Comparison of ENCODE assay signal across 11 cellular contexts in genomic region chr10:72277340-72277995, GRCh38. TPM values are rescaled to one million over a fixed set of nuclear protein-coding genes. Genes with fewer than 3 reads are reported as not detected.
A peak's percentile ranks its signal among the peaks of the same experiment; 100 is the strongest.
DNase-seq lines count a peak whose midpoint lies in the region; ATAC-seq and TF ChIP-seq lines count a peak whose summit lies in the region.
"Had no signal": no experiment of that assay in that cellular context is flagged by ENCODE, and none has a peak within 500 bp of the region (broad histone marks: within the 10 kb centered on the region; RNA-seq: fewer than 3 reads in every experiment).

No MANE protein-coding gene starts in this region.

- peaks cover 38% of the 10 kb centered on the region for H3K4me1 ChIP-seq in CD4-positive, alpha-beta memory T cell (ENCODE audit: insufficient read depth, low read length)
- H3K4me1 ChIP-seq in RWPE2 (ENCODE audit: insufficient read depth, poor library complexity, severe bottlenecking) (peaks cover 2% of the 10 kb centered on the region), trophoblast cell (ENCODE audit: control insufficient read depth in 1 of 2, insufficient read depth in 2 of 2, low read length in 2 of 2) (peaks cover 14 to 18% of the 10 kb centered on the region in 2 experiments)

- H3K27me3 Mint-ChIP-seq in CD4-positive, alpha-beta memory T cell: no peaks in the 10 kb centered on the region

- H2AFZ ChIP-seq in trophoblast cell (ENCODE audit: insufficient read depth, low read length, poor library complexity): no peak overlapping the region

- peak overlapping the region in 1 of 2 donors; percentile 100 for H3K4me3 ChIP-seq in CD4-positive, alpha-beta memory T cell (ENCODE audit: low read length in 2 of 2)
- H3K4me3 ChIP-seq in RWPE2 (ENCODE audit: severe bottlenecking): no peak overlapping the region
- no peak overlapping the region for H3K4me3 ChIP-seq in trophoblast cell (ENCODE audit: low read depth, low read length)

- peaks cover 21 to 29% of the 10 kb centered on the region in 2 donors for H3K36me3 Mint-ChIP-seq in CD4-positive, alpha-beta memory T cell

- H3K23ac ChIP-seq in trophoblast cell (ENCODE audit: low read length): no peak overlapping the region

- no peak for DNase-seq in CD4-positive, alpha-beta memory T cell
- no peak for DNase-seq in RWPE2 (ENCODE audit: low spot score)
- DNase-seq in epithelial cell of prostate (ENCODE audit: low read depth, low spot score): no peak
- no peak for DNase-seq in trophoblast cell
- no peak for DNase-seq in cerebellar nuclear complex (lab: John Stamatoyannopoulos, UW)
- no peak for DNase-seq in NCI-H2107 (lab: John Stamatoyannopoulos, UW)
- DNase-seq in stimulated activated naive CD4-positive, alpha-beta T cell (lab: John Stamatoyannopoulos, UW): no peak
- no peak for DNase-seq in DMS53 treated with DMSO at 0.1 percent for 48 hours (lab: John Stamatoyannopoulos, UW; ENCODE audit: unreplicated experiment)
- DNase-seq: effector CD4-positive, alpha-beta T cell; NCI-H1417 treated with DMSO at 0.1 percent for 48 hours had no signal

- H3K4ac ChIP-seq in trophoblast cell (ENCODE audit: low read depth, low read length): no peak overlapping the region

- H4K12ac ChIP-seq in trophoblast cell (ENCODE audit: low read depth, low read length): no peak overlapping the region

- peak overlapping the region; percentile 14 for H2BK120ac ChIP-seq in trophoblast cell (ENCODE audit: insufficient read depth, low read length, poor library complexity)

- peak overlapping the region; percentile 45 for H2AK5ac ChIP-seq in trophoblast cell (ENCODE audit: low read length)

- peak overlapping the region; percentile 75 to 99 (median 88) for H3K27ac Mint-ChIP-seq in CD4-positive, alpha-beta memory T cell

- H3K9ac ChIP-seq in trophoblast cell (ENCODE audit: low read length): no peak overlapping the region

- peak overlapping the region in 2 of 8 donors; percentile 30 to 98 for H3K4me3 Mint-ChIP-seq in CD4-positive, alpha-beta memory T cell

- peaks cover 20% of the 10 kb centered on the region for H3K36me3 ChIP-seq in CD4-positive, alpha-beta memory T cell (ENCODE audit: insufficient read depth, low read length)
- H3K36me3 ChIP-seq in RWPE2 (ENCODE audit: low read depth) (peaks cover 32% of the 10 kb centered on the region), trophoblast cell (ENCODE audit: control insufficient read depth in 1 of 2, insufficient read depth in 2 of 2, low read length in 2 of 2) (peaks cover 12 to 15% of the 10 kb centered on the region in 2 experiments)
- H3K36me3 ChIP-seq: neutrophil had no signal

- H3K27me3 ChIP-seq in CD4-positive, alpha-beta memory T cell (ENCODE audit: insufficient read depth, low read length): no peaks in the 10 kb centered on the region
- H3K27me3 ChIP-seq in RWPE2 (ENCODE audit: insufficient read depth, poor library complexity, severe bottlenecking) (no peaks in the 10 kb centered on the region), trophoblast cell (ENCODE audit: insufficient read depth, low read length) (no peaks in the 10 kb centered on the region)
- H3K27me3 ChIP-seq: neutrophil had no signal

- no CpG with 5 or more reads among the region's 5 CpGs for WGBS in trophoblast cell (ENCODE audit: extremely low coverage, insufficient coverage, insufficient read length)

- CTCF ChIA-PET in CD4-positive, alpha-beta memory T cell (lab: Charles Lee; ENCODE audit: partially characterized antibody): interaction anchor here (0.6 to 2.9 kb wide), 10 partner anchors 14 to 193 kb away, joined by 3 to 10 read pairs (median 4); no protein-coding TSS in a partner anchor

- no peak overlapping the region for H2BK12ac ChIP-seq in trophoblast cell (ENCODE audit: low read length)

- no peaks in the 10 kb centered on the region for H3K9me3 ChIP-seq in CD4-positive, alpha-beta memory T cell (ENCODE audit: control insufficient read depth in 1 of 2, low read length in 2 of 2)
- H3K9me3 ChIP-seq in RWPE2 (ENCODE audit: severe bottlenecking): no peaks in the 10 kb centered on the region
- H3K9me3 ChIP-seq in trophoblast cell (ENCODE audit: insufficient read depth, low read depth, low read length): no peaks in the 10 kb centered on the region
- H3K9me3 ChIP-seq: neutrophil had no signal

- no peak overlapping the region for H3K14ac ChIP-seq in trophoblast cell (ENCODE audit: low read length)

- H3K18ac ChIP-seq in trophoblast cell (ENCODE audit: low read length): no peak overlapping the region

- peak overlapping the region; percentile 31 for H3K27ac ChIP-seq in CD4-positive, alpha-beta memory T cell (ENCODE audit: low read depth, low read length)
- peak overlapping the region; percentile 99 for H3K27ac ChIP-seq in RWPE2 (ENCODE audit: poor library complexity, severe bottlenecking)
- H3K27ac ChIP-seq in epithelial cell of prostate: peak overlapping the region; percentile 100
- no peak overlapping the region for H3K27ac ChIP-seq in trophoblast cell (ENCODE audit: low read depth, low read length)

- intact Hi-C loops in CD4-positive, alpha-beta memory T cell (cut with micrococcal nuclease): no loop called here

- POLR2A ChIA-PET in CD4-positive, alpha-beta memory T cell (lab: Charles Lee; ENCODE audit: partially characterized antibody): interaction anchor here (0.8 to 7.7 kb wide), 8 partner anchors 7 to 62 kb away, joined by 3 to 156 read pairs (median 12); partner anchors contain the start of genes ANAPC16 and ASCC1

- H4K91ac ChIP-seq in trophoblast cell (ENCODE audit: low read depth, low read length): no peak overlapping the region

- peaks cover 20 to 55% (median 39%) of the 10 kb centered on the region in 4 donors for H3K4me1 Mint-ChIP-seq in CD4-positive, alpha-beta memory T cell

- no peak overlapping the region for H4K8ac ChIP-seq in trophoblast cell (ENCODE audit: low read depth, low read length)

- no peak overlapping the region for H3K4me2 ChIP-seq in trophoblast cell (ENCODE audit: low read length)

- TF ChIP-seq CTCF in RWPE2 (IDR thresholded peaks at IDR 0.05; ENCODE audit: poor library complexity, severe bottlenecking): no peak

- H3K9me3 Mint-ChIP-seq in CD4-positive, alpha-beta memory T cell: peaks cover 0 to 2% (median 0%) of the 10 kb centered on the region in 8 donors

- peak; percentile 19 for ATAC-seq in RWPE2 (ENCODE audit: low read depth)

- peaks cover 20% of the 10 kb centered on the region for H3K79me2 ChIP-seq in trophoblast cell (ENCODE audit: control insufficient read depth, insufficient read depth, low read length, poor library complexity)

- H2BK5ac ChIP-seq in trophoblast cell (ENCODE audit: low read depth, low read length, poor library complexity): no peak overlapping the region

- peaks cover 17% of the 10 kb centered on the region for H3K79me1 ChIP-seq in trophoblast cell (ENCODE audit: low read length)

RNA-seq across cellular contexts. Expression of gene DDIT4, which starts 3.7 kb away (rescaled TPM):
- total RNA-seq in CD4-positive, alpha-beta memory T cell: 10 to 100 TPM; 23.1 to 24.5 TPM
- 100 to 1,000 TPM; 154 to 635 TPM for polyA plus RNA-seq in CD4-positive, alpha-beta memory T cell
- polyA plus RNA-seq in trophoblast cell (2013): 175 and 178 TPM in 2 replicates
